ENCODE assay signal across 27 cellular contexts in the genomic region with DNA sequence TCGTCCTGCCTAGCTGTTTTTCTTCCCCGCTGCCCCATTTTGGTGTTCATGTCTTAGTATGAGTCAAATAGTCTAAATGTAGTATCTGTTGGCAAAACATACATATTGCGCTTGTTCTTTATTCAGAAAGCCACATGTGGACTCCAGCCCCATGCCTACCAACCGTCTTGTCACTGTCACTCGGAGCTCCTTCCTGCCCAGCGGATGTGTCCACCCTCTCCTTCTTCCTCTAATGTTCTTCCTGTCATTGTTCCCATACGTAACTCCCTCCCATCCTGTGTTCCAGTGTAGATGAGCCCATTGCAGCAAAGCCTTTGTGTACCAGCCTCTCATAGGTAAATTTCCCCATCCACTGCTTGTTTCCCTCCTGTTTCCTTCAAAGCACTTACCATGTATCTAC.
"Had no signal": no experiment of that assay in that cellular context is flagged by ENCODE, and none has a peak within 500 bp of the region (broad histone marks: within the 10 kb centered on the region; RNA-seq: fewer than 3 reads in every experiment).

No MANE protein-coding gene starts in this region.

- DNase-seq: central memory CD4-positive, alpha-beta T cell; colonic mucosa; effector memory CD8-positive, alpha-beta T cell; foreskin fibroblast; gastrocnemius medialis; head of caudate nucleus; hippocampal formation; left colon; mammary epithelial cell; natural killer cell; occipital lobe; pancreas; retina; stimulated activated CD4-positive, alpha-beta T cell treated with anti-CD3 and anti-CD28 coated beads, Interleukin-2, amount 100 ng/mL, for 24 hours; stimulated activated CD4-positive, alpha-beta T cell treated with anti-CD3 and anti-CD28 coated beads, Interleukin-4, amount 100 ng/mL, for 24 hours; stimulated activated naive CD4-positive, alpha-beta T cell treated with Interleukin-2 at 50 U/mL for 16 hours; stomach; testis; tibial artery; upper lobe of left lung; uterus had no signal

- H3K36me3 ChIP-seq: colonic mucosa, gastrocnemius medialis, pancreas, stomach, tibial artery, upper lobe of left lung, uterus had no signal

- H3K9me3 ChIP-seq: colonic mucosa, gastrocnemius medialis, pancreas, stomach, testis, tibial artery, upper lobe of left lung, uterus had no signal

- H3K27me3 ChIP-seq: colonic mucosa, gastrocnemius medialis, pancreas, stomach, testis, tibial artery, upper lobe of left lung, uterus had no signal

- ATAC-seq: effector memory CD8-positive, alpha-beta T cell; esophagus mucosa; gastrocnemius medialis; left colon; natural killer cell; pancreas; sciatic nerve; stimulated activated effector memory CD8-positive, alpha-beta T cell treated with anti-CD3 and anti-CD28 coated beads, Interleukin-12 subunit alpha, Interleukin-12 subunit beta, amount 100 ng/mL, for 72 hours had no signal

- H3K4me1 ChIP-seq: colonic mucosa, gastrocnemius medialis, pancreas, stomach, testis, tibial artery, upper lobe of left lung, uterus had no signal

- FAIRE-seq: endometrium, islet of Langerhans, pancreas had no signal

- H3K27ac ChIP-seq: colonic mucosa, epithelial cell of prostate, gastrocnemius medialis, pancreas, stomach, testis, tibial artery, uterus had no signal

- H3K4me3 ChIP-seq: colonic mucosa, gastrocnemius medialis, pancreas, stomach, testis, tibial artery, upper lobe of left lung, uterus had no signal
